In the genomic region with DNA sequence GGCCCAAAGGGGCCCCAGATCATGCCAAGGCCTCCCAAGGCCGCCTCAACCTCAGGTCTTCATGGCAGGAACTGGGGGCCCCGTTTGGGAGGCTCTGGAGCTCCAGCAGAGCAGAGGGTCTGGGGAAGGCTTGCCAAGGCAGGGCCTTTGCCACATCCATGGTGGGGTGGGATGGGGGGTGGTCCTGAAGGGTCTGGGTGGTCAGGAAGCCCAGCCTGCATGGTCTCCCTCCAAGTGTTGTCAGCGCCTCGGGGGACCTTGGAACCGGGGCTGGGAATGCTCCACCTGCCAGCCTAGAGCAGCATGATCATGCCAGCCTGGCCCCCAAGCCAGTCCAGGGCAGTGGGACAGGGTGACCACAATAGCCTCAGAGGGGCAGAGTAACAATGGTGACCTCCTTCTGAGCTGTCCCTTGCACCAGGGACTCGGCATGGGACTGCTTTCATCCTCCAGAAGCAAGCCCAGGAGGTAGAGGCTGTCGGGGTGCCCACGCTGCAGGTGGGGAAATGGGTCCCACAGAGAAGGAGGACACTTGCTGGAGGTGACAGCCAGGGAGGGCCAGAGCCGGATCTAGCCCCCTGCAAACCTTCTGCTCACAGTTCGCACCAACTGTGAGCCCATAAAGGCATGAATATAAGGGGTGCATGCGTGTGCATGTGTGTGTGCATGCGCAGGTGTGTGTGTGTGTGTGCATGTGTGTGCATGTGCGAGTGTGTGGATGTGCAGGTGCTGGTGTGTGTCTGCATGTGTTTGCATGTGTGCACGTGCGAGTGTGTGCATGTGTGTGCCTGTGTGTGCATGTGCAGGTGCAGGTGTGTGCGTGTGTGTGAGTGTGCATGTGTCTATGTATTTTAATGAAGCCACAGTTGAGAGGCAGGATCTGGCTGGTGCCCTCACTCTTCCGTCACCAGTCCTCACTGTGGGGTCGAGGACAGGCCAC, we compare ENCODE assay signal across 19 cellular contexts.
DNase-seq lines count a peak whose midpoint lies in the region; ATAC-seq and TF ChIP-seq lines count a peak whose summit lies in the region.
"Had no signal": no experiment of that assay in that cellular context is flagged by ENCODE, and none has a peak within 500 bp of the region (broad histone marks: within the 10 kb centered on the region; RNA-seq: fewer than 3 reads in every experiment).

No MANE protein-coding gene starts in this region.

- POLR2A ChIA-PET in activated naive CD8-positive, alpha-beta T cell treated with anti-CD3 and anti-CD28 coated beads, Interleukin-2, amount 10 ng/mL, durations not matched to agents 7 days and 5 days (lab: Charles Lee) = no interaction called here
- POLR2A ChIA-PET in activated B cell treated with CpG ODN at 0.5 μM for 24 hours (lab: Charles Lee) = no interaction called here

- H3K4me1 Mint-ChIP-seq in activated naive CD8-positive, alpha-beta T cell treated with anti-CD3 and anti-CD28 coated beads, Interleukin-2, amount 10 ng/mL, durations not matched to agents 7 days and 5 days = peaks cover 1% of the 10 kb centered on the region
- peaks cover 2% of the 10 kb centered on the region for H3K4me1 Mint-ChIP-seq in activated naive CD8-positive, alpha-beta T cell treated with anti-CD3 and anti-CD28 coated beads for 36 hours
- no peaks in the 10 kb centered on the region for H3K4me1 Mint-ChIP-seq in activated B cell treated with CpG ODN at 0.5 μM for 24 hours

- peaks cover 17 to 52% (median 34%) of the 10 kb centered on the region in 4 donors for H3K4me1 ChIP-seq in liver (ENCODE audit: control insufficient read depth in 4 of 4, insufficient read depth in 4 of 4, low read length in 3 of 4)
- H3K4me1 ChIP-seq in suprapubic skin = no peaks in the 10 kb centered on the region

- no peak for TF ChIP-seq EP300 in suprapubic skin (IDR thresholded peaks at IDR 0.05)

- peaks cover 2% of the 10 kb centered on the region for H3K9me3 Mint-ChIP-seq in activated naive CD8-positive, alpha-beta T cell treated with anti-CD3 and anti-CD28 coated beads, Interleukin-2, amount 10 ng/mL, durations not matched to agents 7 days and 5 days
- H3K9me3 Mint-ChIP-seq in activated naive CD8-positive, alpha-beta T cell treated with anti-CD3 and anti-CD28 coated beads for 36 hours = peaks cover 4% of the 10 kb centered on the region
- peaks cover 2% of the 10 kb centered on the region for H3K9me3 Mint-ChIP-seq in activated B cell treated with CpG ODN at 0.5 μM for 24 hours
- H3K9me3 Mint-ChIP-seq: CD4-positive, alpha-beta T cell had no signal

- no peak for TF ChIP-seq POLR2A in suprapubic skin (IDR thresholded peaks at IDR 0.05)

- peaks cover 2% of the 10 kb centered on the region for H3K27me3 Mint-ChIP-seq in activated naive CD8-positive, alpha-beta T cell treated with anti-CD3 and anti-CD28 coated beads, Interleukin-2, amount 10 ng/mL, durations not matched to agents 7 days and 5 days
- H3K27me3 Mint-ChIP-seq in activated naive CD8-positive, alpha-beta T cell treated with anti-CD3 and anti-CD28 coated beads for 36 hours = peaks cover 5% of the 10 kb centered on the region
- peaks cover 3% of the 10 kb centered on the region for H3K27me3 Mint-ChIP-seq in activated B cell treated with CpG ODN at 0.5 μM for 24 hours
- H3K27me3 Mint-ChIP-seq: CD4-positive, alpha-beta T cell had no signal

- no peak overlapping the region for H3K4me3 Mint-ChIP-seq in activated naive CD8-positive, alpha-beta T cell treated with anti-CD3 and anti-CD28 coated beads, Interleukin-2, amount 10 ng/mL, durations not matched to agents 7 days and 5 days
- H3K4me3 Mint-ChIP-seq in activated naive CD8-positive, alpha-beta T cell treated with anti-CD3 and anti-CD28 coated beads for 36 hours = no peak overlapping the region
- H3K4me3 Mint-ChIP-seq in activated B cell treated with CpG ODN at 0.5 μM for 24 hours = no peak overlapping the region
- H3K4me3 Mint-ChIP-seq: brain; CD4-positive, alpha-beta T cell; naive thymus-derived CD8-positive, alpha-beta T cell had no signal

- CTCF ChIA-PET in activated B cell treated with CpG ODN at 0.5 μM for 24 hours (lab: Charles Lee) = no interaction called here

- H3K27ac ChIP-seq in liver (ENCODE audit: low read depth in 1 of 2, low read length in 2 of 2) (peak overlapping the region; percentile 75 to 76), suprapubic skin (no peak overlapping the region)
- H3K27ac ChIP-seq: HL-60 had no signal

- H3K9me3 ChIP-seq in liver (ENCODE audit: control insufficient read depth in 4 of 4, low read length in 3 of 4) (no peaks in the 10 kb centered on the region), suprapubic skin (peaks cover 6% of the 10 kb centered on the region)

- intact Hi-C loops in activated B cell treated with CpG ODN at 0.5 μM for 24 hours (cut with micrococcal nuclease) = no loop called here

- TF ChIP-seq CTCF in activated B cell treated with CpG ODN at 0.5 μM for 24 hours (IDR thresholded peaks at IDR 0.05) (no peak), liver (IDR thresholded peaks at IDR 0.05; ENCODE audit: low read depth, low read length, missing input control) (no peak), suprapubic skin (IDR thresholded peaks at IDR 0.05) (no peak)

- WGBS in liver = 84% methylated on average over 18 of the region's 18 CpGs
- WGBS in suprapubic skin = 80% methylated on average over 16 of the region's 18 CpGs

- H3K9ac ChIP-seq in liver (ENCODE audit: low read depth in 1 of 2, low read length in 2 of 2) = peak overlapping the region in 1 of 2 donors; percentile 2

- H3K36me3 ChIP-seq in liver (ENCODE audit: control insufficient read depth in 4 of 4, insufficient read depth in 3 of 4, low read depth in 1 of 4, low read length in 3 of 4) (no peaks in the 10 kb centered on the region), suprapubic skin (no peaks in the 10 kb centered on the region)

- no peak overlapping the region for H3K27ac Mint-ChIP-seq in activated naive CD8-positive, alpha-beta T cell treated with anti-CD3 and anti-CD28 coated beads, Interleukin-2, amount 10 ng/mL, durations not matched to agents 7 days and 5 days
- H3K27ac Mint-ChIP-seq in activated naive CD8-positive, alpha-beta T cell treated with anti-CD3 and anti-CD28 coated beads for 36 hours = no peak overlapping the region
- H3K27ac Mint-ChIP-seq in activated B cell treated with CpG ODN at 0.5 μM for 24 hours = no peak overlapping the region
- H3K27ac Mint-ChIP-seq: brain; CD4-positive, alpha-beta T cell; naive thymus-derived CD8-positive, alpha-beta T cell had no signal

- TF ChIP-seq RAD21 in liver (IDR thresholded peaks at IDR 0.05) = no peak

- ATAC-seq in activated naive CD8-positive, alpha-beta T cell treated with anti-CD3 and anti-CD28 coated beads, Interleukin-2, amount 10 ng/mL, durations not matched to agents 7 days and 5 days (ENCODE audit: low read depth) = no peak
- ATAC-seq in activated B cell treated with CpG ODN at 0.5 μM for 24 hours (ENCODE audit: low read depth) = no peak
- no peak for ATAC-seq in HG02870 (IDR thresholded peaks at IDR 0.05; ENCODE audit: unreplicated experiment)
- ATAC-seq: naive thymus-derived CD8-positive, alpha-beta T cell had no signal

- H3K36me3 Mint-ChIP-seq in activated naive CD8-positive, alpha-beta T cell treated with anti-CD3 and anti-CD28 coated beads, Interleukin-2, amount 10 ng/mL, durations not matched to agents 7 days and 5 days = no peaks in the 10 kb centered on the region
- no peaks in the 10 kb centered on the region for H3K36me3 Mint-ChIP-seq in activated naive CD8-positive, alpha-beta T cell treated with anti-CD3 and anti-CD28 coated beads for 36 hours
- H3K36me3 Mint-ChIP-seq in activated B cell treated with CpG ODN at 0.5 μM for 24 hours (ENCODE audit: low read depth) = no peaks in the 10 kb centered on the region
- H3K36me3 Mint-ChIP-seq: brain; naive thymus-derived CD8-positive, alpha-beta T cell had no signal

- peak; percentile 10 for DNase-seq in activated naive CD8-positive, alpha-beta T cell treated with anti-CD3 and anti-CD28 coated beads, Interleukin-2, amount 10 ng/mL, durations not matched to agents 7 days and 5 days
- no peak for DNase-seq in activated naive CD8-positive, alpha-beta T cell treated with anti-CD3 and anti-CD28 coated beads for 36 hours
- DNase-seq in activated B cell treated with CpG ODN at 0.5 μM for 24 hours (peak; percentile 12), suprapubic skin (ENCODE audit: low spot score in 2 of 2) (peak; percentile 53 to 62), NCI-H128 (lab: John Stamatoyannopoulos, UW; ENCODE audit: unreplicated experiment) (no peak), HT-29 (ENCODE audit: low spot score) (no peak)
- DNase-seq: activated CD4-positive, CD25-positive, alpha-beta regulatory T cell treated with anti-CD3 and anti-CD28 coated beads, Interleukin-2, amount 50 U/mL, for 72 hours; activated T-cell treated with anti-CD3 and anti-CD28 coated beads for 4 hours; CD4-positive, alpha-beta T cell; DMS53; HCEC 1CT; mesendoderm; naive thymus-derived CD8-positive, alpha-beta T cell; NCI-H187; NCI-H2227 treated with DMSO at 0.1 percent for 48 hours had no signal

- H3K4me3 ChIP-seq in liver (ENCODE audit: low read depth in 1 of 3, low read length in 3 of 3) = no peak overlapping the region
- H3K4me3 ChIP-seq in suprapubic skin = no peak overlapping the region

- H3K27me3 ChIP-seq in liver (ENCODE audit: control insufficient read depth in 4 of 4, insufficient read depth in 4 of 4, low read length in 3 of 4) (no peaks in the 10 kb centered on the region), suprapubic skin (no peaks in the 10 kb centered on the region)

TF ChIP-seq in liver, 16 proteins besides CTCF, POLR2A, EP300 and RAD21:
- TF ChIP-seq GABPA (IDR thresholded peaks at IDR 0.05 in 1 of 2, conservative IDR thresholded peaks at IDR 0.05 in 1 of 2) (no peak), HNF4A (conservative IDR thresholded peaks at IDR 0.05) (peak in 1 of 2 donors; percentile 36)

Comparison
In these comparisons a context has a peak if more than half of its experiments do, and no peak if none do; other contexts are left out.
1. DNase-seq: peak in activated naive CD8-positive, alpha-beta T cell treated with anti-CD3 and anti-CD28 coated beads, Interleukin-2, amount 10 ng/mL, durations not matched to agents 7 days and 5 days (single experiment), activated B cell treated with CpG ODN at 0.5 μM for 24 hours (single experiment) and suprapubic skin (2 of 2); none in activated naive CD8-positive, alpha-beta T cell treated with anti-CD3 and anti-CD28 coated beads for 36 hours (single experiment), NCI-H128 (single experiment) and HT-29 (single experiment).